ENCODE assay signal across 25 cellular contexts in the genomic region with DNA sequence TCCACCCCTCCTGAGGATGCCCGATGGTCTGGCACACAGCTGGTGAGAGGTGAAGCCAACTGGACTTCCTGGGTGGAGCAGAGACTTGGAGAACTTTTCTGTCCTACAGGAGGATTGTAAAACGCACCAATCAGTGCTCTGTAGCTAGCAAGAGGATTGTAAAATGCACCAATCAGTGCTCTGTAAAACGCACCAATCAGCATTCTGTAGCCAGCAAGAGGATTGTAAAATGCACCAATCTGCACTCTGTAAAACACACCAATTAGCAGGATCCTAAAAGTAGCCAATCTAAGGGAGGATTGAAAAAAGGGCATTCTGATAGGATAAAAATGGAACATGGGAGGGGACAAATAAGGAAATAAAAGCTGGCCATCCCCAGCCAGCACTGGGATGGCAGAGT.
"Had no signal": no experiment of that assay in that cellular context is flagged by ENCODE, and none has a peak within 500 bp of the region (broad histone marks: within the 10 kb centered on the region; RNA-seq: fewer than 3 reads in every experiment).

No MANE protein-coding gene starts in this region.

- H3K9me3 Mint-ChIP-seq: activated T-cell treated with anti-CD3 and anti-CD28 coated beads, Interleukin-2, amount 50 U/mL, for 24 hours had no signal

- ATAC-seq: activated CD4-positive, alpha-beta T cell treated with anti-CD3 and anti-CD28 coated beads for 36 hours; activated naive CD4-positive, alpha-beta T cell treated with anti-CD3 and anti-CD28 coated beads, Interleukin-2, amount 50 U/mL, for 72 hours; activated T-cell treated with anti-CD3 and anti-CD28 coated beads, Interleukin-2, amount 50 U/mL, for 72 hours; activated T-helper 17 cell treated with anti-CD3 and anti-CD28 coated beads, Interleukin-2, amount 50 U/mL, for 72 hours; gastroesophageal sphincter had no signal

- DNase-seq: activated CD4-positive, alpha-beta memory T cell treated with anti-CD3 and anti-CD28 coated beads, Interleukin-2, amount 10 ng/mL, durations not matched to agents 7 days and 5 days; activated CD4-positive, alpha-beta T cell treated with anti-CD3 and anti-CD28 coated beads for 36 hours; activated CD4-positive, alpha-beta T cell treated with anti-CD3 and anti-CD28 coated beads, Interleukin-2, amount 10 ng/mL, durations not matched to agents 24 days and 14 days; activated CD4-positive, CD25-positive, alpha-beta regulatory T cell; activated CD4-positive, CD25-positive, alpha-beta regulatory T cell treated with anti-CD3 and anti-CD28 coated beads, Interleukin-2, amount 50 U/mL, for 72 hours; activated CD8-positive, alpha-beta memory T cell treated with anti-CD3 and anti-CD28 coated beads, Interleukin-2, amount 50 U/mL, for 48 hours; activated effector memory CD4-positive, alpha-beta T cell treated with Interleukin-2 at 50 U/mL for 16 hours; activated gamma-delta T cell treated with Interleukin-2 at 50 U/mL for 16 hours; activated naive CD4-positive, alpha-beta T cell treated with Interleukin-2 at 50 U/mL for 16 hours; activated naive CD8-positive, alpha-beta T cell treated with anti-CD3 and anti-CD28 coated beads, Interleukin-2, amount 10 ng/mL, durations not matched to agents 7 days and 5 days; activated T-cell treated with anti-CD3 and anti-CD28 coated beads for 4 hours; activated T-cell treated with anti-CD3 and anti-CD28 coated beads, Interleukin-2, amount 50 U/mL, for 24 hours; activated T-cell treated with anti-CD3 and anti-CD28 coated beads, Interleukin-2, amount 50 U/mL, for 72 hours; central memory CD4-positive, alpha-beta T cell; cerebellar nuclear complex; colonic mucosa; effector CD8-positive, alpha-beta T cell; esophagus squamous epithelium; foreskin melanocyte; head of caudate nucleus; T-helper 2 cell had no signal

- H3K36me3 Mint-ChIP-seq: brain had no signal

- H3K4me3 Mint-ChIP-seq: activated CD4-positive, alpha-beta memory T cell treated with anti-CD3 and anti-CD28 coated beads, Interleukin-2, amount 10 ng/mL, durations not matched to agents 7 days and 5 days; activated CD4-positive, alpha-beta T cell treated with anti-CD3 and anti-CD28 coated beads for 36 hours; activated CD4-positive, alpha-beta T cell treated with anti-CD3 and anti-CD28 coated beads, Interleukin-2, amount 10 ng/mL, durations not matched to agents 24 days and 14 days; activated naive CD8-positive, alpha-beta T cell treated with anti-CD3 and anti-CD28 coated beads, Interleukin-2, amount 10 ng/mL, durations not matched to agents 7 days and 5 days; activated T-cell treated with anti-CD3 and anti-CD28 coated beads, Interleukin-2, amount 50 U/mL, for 24 hours; activated T-cell treated with anti-CD3 and anti-CD28 coated beads, Interleukin-2, amount 50 U/mL, for 72 hours; activated T-helper 17 cell treated with anti-CD3 and anti-CD28 coated beads, Interleukin-2, amount 50 U/mL, for 72 hours; brain had no signal

- H3K27me3 Mint-ChIP-seq: activated CD4-positive, alpha-beta T cell treated with anti-CD3 and anti-CD28 coated beads for 36 hours; activated T-cell treated with anti-CD3 and anti-CD28 coated beads, Interleukin-2, amount 50 U/mL, for 24 hours; activated T-helper 17 cell treated with anti-CD3 and anti-CD28 coated beads, Interleukin-2, amount 50 U/mL, for 72 hours had no signal

- H3K27ac Mint-ChIP-seq: activated CD4-positive, alpha-beta memory T cell treated with anti-CD3 and anti-CD28 coated beads, Interleukin-2, amount 10 ng/mL, durations not matched to agents 7 days and 5 days; activated CD4-positive, alpha-beta T cell treated with anti-CD3 and anti-CD28 coated beads for 36 hours; activated CD4-positive, alpha-beta T cell treated with anti-CD3 and anti-CD28 coated beads, Interleukin-2, amount 10 ng/mL, durations not matched to agents 24 days and 14 days; activated naive CD4-positive, alpha-beta T cell treated with anti-CD3 and anti-CD28 coated beads, Interleukin-2, amount 50 U/mL, for 72 hours; activated naive CD8-positive, alpha-beta T cell treated with anti-CD3 and anti-CD28 coated beads, Interleukin-2, amount 10 ng/mL, durations not matched to agents 7 days and 5 days; activated T-cell treated with anti-CD3 and anti-CD28 coated beads, Interleukin-2, amount 50 U/mL, for 24 hours; activated T-cell treated with anti-CD3 and anti-CD28 coated beads, Interleukin-2, amount 50 U/mL, for 72 hours; activated T-helper 17 cell treated with anti-CD3 and anti-CD28 coated beads, Interleukin-2, amount 50 U/mL, for 72 hours; brain had no signal

- H3K4me1 Mint-ChIP-seq: activated CD4-positive, alpha-beta T cell treated with anti-CD3 and anti-CD28 coated beads for 36 hours; activated T-helper 17 cell treated with anti-CD3 and anti-CD28 coated beads, Interleukin-2, amount 50 U/mL, for 72 hours had no signal
